9 cellular contexts compared by ENCODE assay signal in genomic region chr13:43785681-43786471, GRCh38. TPM values are rescaled to one million over a fixed set of nuclear protein-coding genes. Genes with fewer than 3 reads are reported as not detected.
DNase-seq lines count a peak whose midpoint lies in the region; ATAC-seq and TF ChIP-seq lines count a peak whose summit lies in the region.
"Had no signal": no experiment of that assay in that cellular context is flagged by ENCODE, and none has a peak within 500 bp of the region (broad histone marks: within the 10 kb centered on the region; RNA-seq: fewer than 3 reads in every experiment).

No MANE protein-coding gene starts in this region.

- peaks cover 13% of the 10 kb centered on the region for H3K4me1 Mint-ChIP-seq in activated CD8-positive, alpha-beta memory T cell treated with anti-CD3 and anti-CD28 coated beads, Interleukin-2, amount 10 ng/mL, durations not matched to agents 7 days and 5 days
- peaks cover 2% of the 10 kb centered on the region for H3K4me1 Mint-ChIP-seq in activated T-helper 2 cell treated with anti-CD3 and anti-CD28 coated beads, Interferon-gamma antibody, Interleukin-2, Interleukin-4, amounts not matched to agents 10 μg/mL and 5 μg/mL and 100 μg/mL, durations not matched to agents 14 hours and 24 hours and 36 hours (ENCODE audit: low read depth)
- H3K4me1 Mint-ChIP-seq in naive thymus-derived CD4-positive, alpha-beta T cell: peaks cover 0 to 20% (median 13%) of the 10 kb centered on the region in 7 donors

- no peak overlapping the region for H3K27ac ChIP-seq in foreskin keratinocyte
- H3K27ac ChIP-seq in naive thymus-derived CD4-positive, alpha-beta T cell (ENCODE audit: low read depth, low read length): no peak overlapping the region
- H3K27ac ChIP-seq in urinary bladder (ENCODE audit: low read depth): no peak overlapping the region
- H3K27ac ChIP-seq: epithelial cell of prostate had no signal

- no peaks in the 10 kb centered on the region for H3K9me3 Mint-ChIP-seq in activated CD8-positive, alpha-beta memory T cell treated with anti-CD3 and anti-CD28 coated beads, Interleukin-2, amount 10 ng/mL, durations not matched to agents 7 days and 5 days (ENCODE audit: low read depth)
- H3K9me3 Mint-ChIP-seq in activated T-helper 2 cell treated with anti-CD3 and anti-CD28 coated beads, Interferon-gamma antibody, Interleukin-2, Interleukin-4, amounts not matched to agents 10 μg/mL and 5 μg/mL and 100 μg/mL, durations not matched to agents 14 hours and 24 hours and 36 hours: no peaks in the 10 kb centered on the region
- no peaks in the 10 kb centered on the region for H3K9me3 Mint-ChIP-seq in naive thymus-derived CD4-positive, alpha-beta T cell

- no peak for TF ChIP-seq CTCF in foreskin keratinocyte (conservative IDR thresholded peaks at IDR 0.05)

- peak overlapping the region; percentile 70 for H3K4me3 Mint-ChIP-seq in activated CD8-positive, alpha-beta memory T cell treated with anti-CD3 and anti-CD28 coated beads, Interleukin-2, amount 10 ng/mL, durations not matched to agents 7 days and 5 days
- H3K4me3 Mint-ChIP-seq in activated T-helper 2 cell treated with anti-CD3 and anti-CD28 coated beads, Interferon-gamma antibody, Interleukin-2, Interleukin-4, amounts not matched to agents 10 μg/mL and 5 μg/mL and 100 μg/mL, durations not matched to agents 14 hours and 24 hours and 36 hours (ENCODE audit: low read depth): peak overlapping the region; percentile 73
- H3K4me3 Mint-ChIP-seq in naive thymus-derived CD4-positive, alpha-beta T cell: peak overlapping the region; percentile 62 to 91 (median 80)

- CTCF ChIA-PET in activated CD8-positive, alpha-beta memory T cell treated with anti-CD3 and anti-CD28 coated beads, Interleukin-2, amount 10 ng/mL, durations not matched to agents 7 days and 5 days (lab: Charles Lee): interaction anchor here (1.0 kb wide), 1 partner anchor 8 kb away, joined by 3 read pairs; no protein-coding TSS in a partner anchor
- CTCF ChIA-PET in naive thymus-derived CD4-positive, alpha-beta T cell (lab: Charles Lee): interaction anchor here (0.6 kb wide), 1 partner anchor 763 kb away, joined by 3 read pairs; no protein-coding TSS in a partner anchor

- H3K27me3 ChIP-seq in foreskin keratinocyte: no peaks in the 10 kb centered on the region
- H3K27me3 ChIP-seq in naive thymus-derived CD4-positive, alpha-beta T cell (ENCODE audit: control insufficient read depth in 2 of 2, insufficient read depth in 2 of 2, low read length in 2 of 2): peaks cover 0 to 10% of the 10 kb centered on the region in 2 donors

- WGBS in urinary bladder: under 1% methylated on average over 75 of the region's 75 CpGs

- peaks cover 70% of the 10 kb centered on the region for H3K27me3 Mint-ChIP-seq in activated CD8-positive, alpha-beta memory T cell treated with anti-CD3 and anti-CD28 coated beads, Interleukin-2, amount 10 ng/mL, durations not matched to agents 7 days and 5 days
- peaks cover 49% of the 10 kb centered on the region for H3K27me3 Mint-ChIP-seq in activated T-helper 2 cell treated with anti-CD3 and anti-CD28 coated beads, Interferon-gamma antibody, Interleukin-2, Interleukin-4, amounts not matched to agents 10 μg/mL and 5 μg/mL and 100 μg/mL, durations not matched to agents 14 hours and 24 hours and 36 hours (ENCODE audit: low read depth)
- peaks cover 42 to 61% (median 45%) of the 10 kb centered on the region in 5 donors for H3K27me3 Mint-ChIP-seq in naive thymus-derived CD4-positive, alpha-beta T cell

- H3K4me3 ChIP-seq in naive thymus-derived CD4-positive, alpha-beta T cell (ENCODE audit: low read length): peak overlapping the region; percentile 9
- peak overlapping the region; percentile 62 for H3K4me3 ChIP-seq in urinary bladder (ENCODE audit: low read depth, low read length)

- H3K27ac Mint-ChIP-seq in activated CD8-positive, alpha-beta memory T cell treated with anti-CD3 and anti-CD28 coated beads, Interleukin-2, amount 10 ng/mL, durations not matched to agents 7 days and 5 days: no peak overlapping the region
- H3K27ac Mint-ChIP-seq in activated T-helper 2 cell treated with anti-CD3 and anti-CD28 coated beads, Interferon-gamma antibody, Interleukin-2, Interleukin-4, amounts not matched to agents 10 μg/mL and 5 μg/mL and 100 μg/mL, durations not matched to agents 14 hours and 24 hours and 36 hours: no peak overlapping the region
- no peak overlapping the region for H3K27ac Mint-ChIP-seq in naive thymus-derived CD4-positive, alpha-beta T cell

- no peaks in the 10 kb centered on the region for H3K36me3 Mint-ChIP-seq in activated CD8-positive, alpha-beta memory T cell treated with anti-CD3 and anti-CD28 coated beads, Interleukin-2, amount 10 ng/mL, durations not matched to agents 7 days and 5 days
- no peaks in the 10 kb centered on the region for H3K36me3 Mint-ChIP-seq in activated T-helper 2 cell treated with anti-CD3 and anti-CD28 coated beads, Interferon-gamma antibody, Interleukin-2, Interleukin-4, amounts not matched to agents 10 μg/mL and 5 μg/mL and 100 μg/mL, durations not matched to agents 14 hours and 24 hours and 36 hours (ENCODE audit: low read depth)
- no peaks in the 10 kb centered on the region for H3K36me3 Mint-ChIP-seq in naive thymus-derived CD4-positive, alpha-beta T cell

- H3K9me3 ChIP-seq in naive thymus-derived CD4-positive, alpha-beta T cell (ENCODE audit: control insufficient read depth in 2 of 3, low read length in 3 of 3): no peaks in the 10 kb centered on the region

- POLR2A ChIA-PET in naive thymus-derived CD4-positive, alpha-beta T cell (lab: Charles Lee): no interaction called here

- intact Hi-C loops in activated T-helper 2 cell treated with anti-CD3 and anti-CD28 coated beads, Interferon-gamma antibody, Interleukin-2, Interleukin-4, amounts not matched to agents 10 μg/mL and 5 μg/mL and 100 μg/mL, durations not matched to agents 14 hours and 24 hours and 36 hours (cut with micrococcal nuclease): no loop called here
- intact Hi-C loops in naive thymus-derived CD4-positive, alpha-beta T cell (cut with micrococcal nuclease): no loop called here

- DNase-seq in activated CD8-positive, alpha-beta memory T cell treated with anti-CD3 and anti-CD28 coated beads, Interleukin-2, amount 10 ng/mL, durations not matched to agents 7 days and 5 days: no peak
- no peak for DNase-seq in activated CD8-positive, alpha-beta memory T cell treated with anti-CD3 and anti-CD28 coated beads, Interleukin-2, amount 50 U/mL, for 4 hours
- peak; percentile 80 to 81 for DNase-seq in NCI-H1930 (lab: John Stamatoyannopoulos, UW)
- DNase-seq in activated T-helper 2 cell treated with anti-CD3 and anti-CD28 coated beads, Interferon-gamma antibody, Interleukin-2, Interleukin-4, amounts not matched to agents 10 μg/mL and 5 μg/mL and 100 μg/mL, durations not matched to agents 14 hours and 24 hours and 36 hours (ENCODE audit: low spot score): no peak
- DNase-seq in foreskin keratinocyte: peak in 1 of 2 donors; percentile 66
- peak in 2 of 9 donors; percentile 5 to 40 for DNase-seq in naive thymus-derived CD4-positive, alpha-beta T cell

- H3K4me1 ChIP-seq in foreskin keratinocyte (no peaks in the 10 kb centered on the region), urinary bladder (ENCODE audit: insufficient read depth) (peaks cover 5% of the 10 kb centered on the region)
- H3K4me1 ChIP-seq in naive thymus-derived CD4-positive, alpha-beta T cell (ENCODE audit: control insufficient read depth in 2 of 2, insufficient read depth in 2 of 2, low read length in 2 of 2): peaks cover 0 to 4% of the 10 kb centered on the region in 2 donors

- H3K36me3 ChIP-seq in naive thymus-derived CD4-positive, alpha-beta T cell (ENCODE audit: control insufficient read depth in 2 of 3, insufficient read depth in 3 of 3, low read length in 3 of 3): no peaks in the 10 kb centered on the region
- no peaks in the 10 kb centered on the region for H3K36me3 ChIP-seq in urinary bladder (ENCODE audit: insufficient read depth)

- ATAC-seq in activated CD8-positive, alpha-beta memory T cell treated with anti-CD3 and anti-CD28 coated beads, Interleukin-2, amount 10 ng/mL, durations not matched to agents 7 days and 5 days: peak; percentile 54
- ATAC-seq in foreskin keratinocyte (peak; percentile 58), HG03175 (IDR thresholded peaks at IDR 0.05; ENCODE audit: unreplicated experiment) (no peak)
- peak; percentile 31 for ATAC-seq in naive thymus-derived CD4-positive, alpha-beta T cell

RNA-seq across cellular contexts. Expression of gene ENOX1, which starts 0.9 kb away (rescaled TPM):
- total RNA-seq in activated CD8-positive, alpha-beta memory T cell treated with anti-CD3 and anti-CD28 coated beads, Interleukin-2, amount 10 ng/mL, durations not matched to agents 7 days and 5 days: 1 to 10 TPM in 1 of 2 experiments, not detected in 1; 2.4 TPM
- 0.18 TPM in 1 of 2 replicates, not detected in the other for total RNA-seq in activated T-helper 2 cell treated with anti-CD3 and anti-CD28 coated beads, Interferon-gamma antibody, Interleukin-2, Interleukin-4, amounts not matched to agents 10 μg/mL and 5 μg/mL and 100 μg/mL, durations not matched to agents 14 hours and 24 hours and 36 hours
- total RNA-seq in foreskin keratinocyte: 0.92 and 1.5 TPM in 2 replicates
- polyA plus RNA-seq in foreskin keratinocyte: 0.55 and 0.66 TPM in 2 replicates
- total RNA-seq in naive thymus-derived CD4-positive, alpha-beta T cell: under 1 TPM in 1 of 5 experiments, not detected in 4; 0.17 TPM
- not detected for polyA plus RNA-seq in naive thymus-derived CD4-positive, alpha-beta T cell
- 17.6 TPM for total RNA-seq in urinary bladder
- polyA plus RNA-seq in urinary bladder: 4.3 TPM

Comparison
In these comparisons a context has a peak if more than half of its experiments do, and no peak if none do; other contexts are left out.
1. DNase-seq: peak in NCI-H1930 (2 of 2); none in activated CD8-positive, alpha-beta memory T cell treated with anti-CD3 and anti-CD28 coated beads, Interleukin-2, amount 10 ng/mL, durations not matched to agents 7 days and 5 days (single experiment), activated CD8-positive, alpha-beta memory T cell treated with anti-CD3 and anti-CD28 coated beads, Interleukin-2, amount 50 U/mL, for 4 hours (single experiment) and activated T-helper 2 cell treated with anti-CD3 and anti-CD28 coated beads, Interferon-gamma antibody, Interleukin-2, Interleukin-4, amounts not matched to agents 10 μg/mL and 5 μg/mL and 100 μg/mL, durations not matched to agents 14 hours and 24 hours and 36 hours (single experiment).
2. Peak in every context shown above with its lines, with median percentiles within 50 percentile points of each other: H3K4me3 Mint-ChIP-seq.